ENCODE assay signal across 8 cellular contexts in genomic region chr7:154412105-154412504, GRCh38.
"Had no signal": no experiment of that assay in that cellular context is flagged by ENCODE, and none has a peak within 500 bp of the region (broad histone marks: within the 10 kb centered on the region; RNA-seq: fewer than 3 reads in every experiment).

No MANE protein-coding gene starts in this region.

- ATAC-seq: GM12878 had no signal

- DNase-seq: GDM1, GF-D8 had no signal

- FAIRE-seq: G401.6, GM12878, GM12891, GM12892, GM18507, GM19239 had no signal

- H3K4me3 ChIP-seq: GM12878 had no signal
